Comparison of ENCODE assay signal across 1 cellular context in the genomic region with DNA sequence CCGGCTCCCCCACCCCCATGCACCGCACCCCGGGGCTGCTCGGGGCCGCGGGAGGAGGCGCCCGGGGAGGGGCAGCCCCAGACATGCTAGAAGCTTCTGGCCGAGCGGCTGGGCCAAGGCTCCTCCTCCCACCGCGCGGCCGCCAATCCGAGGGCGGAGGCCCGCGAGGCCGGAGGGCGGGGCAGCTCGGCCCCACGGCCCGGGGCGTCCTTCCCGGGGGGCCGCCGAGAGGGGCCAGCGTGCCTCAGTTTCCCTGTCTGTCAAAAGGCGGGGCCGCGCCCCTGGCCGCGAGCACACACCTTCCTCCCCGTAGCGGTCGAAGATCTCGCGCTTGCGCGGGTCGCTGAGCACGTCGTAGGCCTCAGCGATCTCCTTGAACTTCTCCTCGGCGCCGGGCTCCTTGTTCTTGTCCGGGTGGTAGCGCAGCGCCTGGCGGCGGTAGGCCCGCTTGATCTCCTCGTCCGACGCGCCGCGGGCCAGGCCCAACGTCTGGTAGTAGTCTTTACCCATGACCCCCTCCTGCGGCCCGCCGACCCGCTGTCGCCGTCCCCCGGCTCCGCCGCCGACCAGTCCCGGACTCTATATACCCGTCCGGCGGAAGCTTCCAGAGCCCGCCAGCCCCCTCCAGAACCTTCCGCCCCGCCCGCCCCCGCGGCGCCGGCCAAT.
A peak's percentile ranks its signal among the peaks of the same experiment; 100 is the strongest.
TF ChIP-seq lines count a peak whose summit lies in the region.

A gene (minus strand): TSS at position 558 of the 666 bp plus-strand sequence. CDS start 48 bp downstream, at position 510.

TF ChIP-seq in K562, 482 proteins besides CTCF, POLR2A, EP300 and RAD21 (continued from another document and continues in another):
- TF ChIP-seq, protein P1, sequence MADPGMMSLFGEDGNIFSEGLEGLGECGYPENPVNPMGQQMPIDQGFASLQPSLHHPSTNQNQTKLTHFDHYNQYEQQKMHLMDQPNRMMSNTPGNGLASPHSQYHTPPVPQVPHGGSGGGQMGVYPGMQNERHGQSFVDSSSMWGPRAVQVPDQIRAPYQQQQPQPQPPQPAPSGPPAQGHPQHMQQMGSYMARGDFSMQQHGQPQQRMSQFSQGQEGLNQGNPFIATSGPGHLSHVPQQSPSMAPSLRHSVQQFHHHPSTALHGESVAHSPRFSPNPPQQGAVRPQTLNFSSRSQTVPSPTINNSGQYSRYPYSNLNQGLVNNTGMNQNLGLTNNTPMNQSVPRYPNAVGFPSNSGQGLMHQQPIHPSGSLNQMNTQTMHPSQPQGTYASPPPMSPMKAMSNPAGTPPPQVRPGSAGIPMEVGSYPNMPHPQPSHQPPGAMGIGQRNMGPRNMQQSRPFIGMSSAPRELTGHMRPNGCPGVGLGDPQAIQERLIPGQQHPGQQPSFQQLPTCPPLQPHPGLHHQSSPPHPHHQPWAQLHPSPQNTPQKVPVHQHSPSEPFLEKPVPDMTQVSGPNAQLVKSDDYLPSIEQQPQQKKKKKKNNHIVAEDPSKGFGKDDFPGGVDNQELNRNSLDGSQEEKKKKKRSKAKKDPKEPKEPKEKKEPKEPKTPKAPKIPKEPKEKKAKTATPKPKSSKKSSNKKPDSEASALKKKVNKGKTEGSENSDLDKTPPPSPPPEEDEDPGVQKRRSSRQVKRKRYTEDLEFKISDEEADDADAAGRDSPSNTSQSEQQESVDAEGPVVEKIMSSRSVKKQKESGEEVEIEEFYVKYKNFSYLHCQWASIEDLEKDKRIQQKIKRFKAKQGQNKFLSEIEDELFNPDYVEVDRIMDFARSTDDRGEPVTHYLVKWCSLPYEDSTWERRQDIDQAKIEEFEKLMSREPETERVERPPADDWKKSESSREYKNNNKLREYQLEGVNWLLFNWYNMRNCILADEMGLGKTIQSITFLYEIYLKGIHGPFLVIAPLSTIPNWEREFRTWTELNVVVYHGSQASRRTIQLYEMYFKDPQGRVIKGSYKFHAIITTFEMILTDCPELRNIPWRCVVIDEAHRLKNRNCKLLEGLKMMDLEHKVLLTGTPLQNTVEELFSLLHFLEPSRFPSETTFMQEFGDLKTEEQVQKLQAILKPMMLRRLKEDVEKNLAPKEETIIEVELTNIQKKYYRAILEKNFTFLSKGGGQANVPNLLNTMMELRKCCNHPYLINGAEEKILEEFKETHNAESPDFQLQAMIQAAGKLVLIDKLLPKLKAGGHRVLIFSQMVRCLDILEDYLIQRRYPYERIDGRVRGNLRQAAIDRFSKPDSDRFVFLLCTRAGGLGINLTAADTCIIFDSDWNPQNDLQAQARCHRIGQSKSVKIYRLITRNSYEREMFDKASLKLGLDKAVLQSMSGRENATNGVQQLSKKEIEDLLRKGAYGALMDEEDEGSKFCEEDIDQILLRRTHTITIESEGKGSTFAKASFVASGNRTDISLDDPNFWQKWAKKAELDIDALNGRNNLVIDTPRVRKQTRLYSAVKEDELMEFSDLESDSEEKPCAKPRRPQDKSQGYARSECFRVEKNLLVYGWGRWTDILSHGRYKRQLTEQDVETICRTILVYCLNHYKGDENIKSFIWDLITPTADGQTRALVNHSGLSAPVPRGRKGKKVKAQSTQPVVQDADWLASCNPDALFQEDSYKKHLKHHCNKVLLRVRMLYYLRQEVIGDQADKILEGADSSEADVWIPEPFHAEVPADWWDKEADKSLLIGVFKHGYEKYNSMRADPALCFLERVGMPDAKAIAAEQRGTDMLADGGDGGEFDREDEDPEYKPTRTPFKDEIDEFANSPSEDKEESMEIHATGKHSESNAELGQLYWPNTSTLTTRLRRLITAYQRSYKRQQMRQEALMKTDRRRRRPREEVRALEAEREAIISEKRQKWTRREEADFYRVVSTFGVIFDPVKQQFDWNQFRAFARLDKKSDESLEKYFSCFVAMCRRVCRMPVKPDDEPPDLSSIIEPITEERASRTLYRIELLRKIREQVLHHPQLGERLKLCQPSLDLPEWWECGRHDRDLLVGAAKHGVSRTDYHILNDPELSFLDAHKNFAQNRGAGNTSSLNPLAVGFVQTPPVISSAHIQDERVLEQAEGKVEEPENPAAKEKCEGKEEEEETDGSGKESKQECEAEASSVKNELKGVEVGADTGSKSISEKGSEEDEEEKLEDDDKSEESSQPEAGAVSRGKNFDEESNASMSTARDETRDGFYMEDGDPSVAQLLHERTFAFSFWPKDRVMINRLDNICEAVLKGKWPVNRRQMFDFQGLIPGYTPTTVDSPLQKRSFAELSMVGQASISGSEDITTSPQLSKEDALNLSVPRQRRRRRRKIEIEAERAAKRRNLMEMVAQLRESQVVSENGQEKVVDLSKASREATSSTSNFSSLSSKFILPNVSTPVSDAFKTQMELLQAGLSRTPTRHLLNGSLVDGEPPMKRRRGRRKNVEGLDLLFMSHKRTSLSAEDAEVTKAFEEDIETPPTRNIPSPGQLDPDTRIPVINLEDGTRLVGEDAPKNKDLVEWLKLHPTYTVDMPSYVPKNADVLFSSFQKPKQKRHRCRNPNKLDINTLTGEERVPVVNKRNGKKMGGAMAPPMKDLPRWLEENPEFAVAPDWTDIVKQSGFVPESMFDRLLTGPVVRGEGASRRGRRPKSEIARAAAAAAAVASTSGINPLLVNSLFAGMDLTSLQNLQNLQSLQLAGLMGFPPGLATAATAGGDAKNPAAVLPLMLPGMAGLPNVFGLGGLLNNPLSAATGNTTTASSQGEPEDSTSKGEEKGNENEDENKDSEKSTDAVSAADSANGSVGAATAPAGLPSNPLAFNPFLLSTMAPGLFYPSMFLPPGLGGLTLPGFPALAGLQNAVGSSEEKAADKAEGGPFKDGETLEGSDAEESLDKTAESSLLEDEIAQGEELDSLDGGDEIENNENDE (IDR thresholded peaks at IDR 0.05; ENCODE audit: low read depth, low read length), result no peak
- TF ChIP-seq HEY1 (CRISPR knock-in tag; IDR thresholded peaks at IDR 0.05; ENCODE audit: borderline replicate concordance) (no peak), ZBTB1 (CRISPR knock-in tag; IDR thresholded peaks at IDR 0.05; ENCODE audit: borderline replicate concordance, low read depth) (peak; percentile 76; the same call in 1 of the 2 replicates), TAF1 (IDR thresholded peaks at IDR 0.05; ENCODE audit: control insufficient read depth, extremely low read depth, insufficient read depth, low read length, severe bottlenecking) (peak; percentile 80), FOXK1 (CRISPR knock-in tag; IDR thresholded peaks at IDR 0.05; ENCODE audit: borderline replicate concordance) (no peak), WHSC1 (IDR thresholded peaks at IDR 0.05; ENCODE audit: low read length) (no peak), ZC3H4 (CRISPR knock-in tag; IDR thresholded peaks at IDR 0.05; ENCODE audit: borderline replicate concordance) (no peak; the same call in 1 of the 2 replicates), ZNF431 (CRISPR knock-in tag; IDR thresholded peaks at IDR 0.05) (no peak), ZKSCAN3 (CRISPR knock-in tag; IDR thresholded peaks at IDR 0.05) (no peak), ZNF274 (IDR thresholded peaks at IDR 0.05; ENCODE audit: borderline replicate concordance, low read depth, low read length) (no peak), CBX2 (IDR thresholded peaks at IDR 0.05; ENCODE audit: insufficient read depth, low read length, poor library complexity, severe bottlenecking) (no peak), RBBP5 (IDR thresholded peaks at IDR 0.05; ENCODE audit: borderline replicate concordance, insufficient read depth, low read length, poor library complexity, severe bottlenecking) (peak; percentile 79), ARNT (IDR thresholded peaks at IDR 0.05) (no peak), BCOR (IDR thresholded peaks at IDR 0.05) (peak; percentile 92), NFXL1 (CRISPR knock-in tag; IDR thresholded peaks at IDR 0.05) (no peak), ZNF785 (CRISPR knock-in tag; IDR thresholded peaks at IDR 0.05) (no peak), THRAP3 (IDR thresholded peaks at IDR 0.05; ENCODE audit: borderline replicate concordance) (no peak), ZNF324 (CRISPR knock-in tag; IDR thresholded peaks at IDR 0.05) (no peak; the same call in 1 of the 2 replicates), SMARCC2 (IDR thresholded peaks at IDR 0.05; ENCODE audit: low read depth) (no peak), ELF4 (CRISPR knock-in tag; IDR thresholded peaks at IDR 0.05) (no peak), POLR2H (tag; IDR thresholded peaks at IDR 0.05; ENCODE audit: low read depth) (peak; percentile 97)
- TF ChIP-seq, protein P2, sequence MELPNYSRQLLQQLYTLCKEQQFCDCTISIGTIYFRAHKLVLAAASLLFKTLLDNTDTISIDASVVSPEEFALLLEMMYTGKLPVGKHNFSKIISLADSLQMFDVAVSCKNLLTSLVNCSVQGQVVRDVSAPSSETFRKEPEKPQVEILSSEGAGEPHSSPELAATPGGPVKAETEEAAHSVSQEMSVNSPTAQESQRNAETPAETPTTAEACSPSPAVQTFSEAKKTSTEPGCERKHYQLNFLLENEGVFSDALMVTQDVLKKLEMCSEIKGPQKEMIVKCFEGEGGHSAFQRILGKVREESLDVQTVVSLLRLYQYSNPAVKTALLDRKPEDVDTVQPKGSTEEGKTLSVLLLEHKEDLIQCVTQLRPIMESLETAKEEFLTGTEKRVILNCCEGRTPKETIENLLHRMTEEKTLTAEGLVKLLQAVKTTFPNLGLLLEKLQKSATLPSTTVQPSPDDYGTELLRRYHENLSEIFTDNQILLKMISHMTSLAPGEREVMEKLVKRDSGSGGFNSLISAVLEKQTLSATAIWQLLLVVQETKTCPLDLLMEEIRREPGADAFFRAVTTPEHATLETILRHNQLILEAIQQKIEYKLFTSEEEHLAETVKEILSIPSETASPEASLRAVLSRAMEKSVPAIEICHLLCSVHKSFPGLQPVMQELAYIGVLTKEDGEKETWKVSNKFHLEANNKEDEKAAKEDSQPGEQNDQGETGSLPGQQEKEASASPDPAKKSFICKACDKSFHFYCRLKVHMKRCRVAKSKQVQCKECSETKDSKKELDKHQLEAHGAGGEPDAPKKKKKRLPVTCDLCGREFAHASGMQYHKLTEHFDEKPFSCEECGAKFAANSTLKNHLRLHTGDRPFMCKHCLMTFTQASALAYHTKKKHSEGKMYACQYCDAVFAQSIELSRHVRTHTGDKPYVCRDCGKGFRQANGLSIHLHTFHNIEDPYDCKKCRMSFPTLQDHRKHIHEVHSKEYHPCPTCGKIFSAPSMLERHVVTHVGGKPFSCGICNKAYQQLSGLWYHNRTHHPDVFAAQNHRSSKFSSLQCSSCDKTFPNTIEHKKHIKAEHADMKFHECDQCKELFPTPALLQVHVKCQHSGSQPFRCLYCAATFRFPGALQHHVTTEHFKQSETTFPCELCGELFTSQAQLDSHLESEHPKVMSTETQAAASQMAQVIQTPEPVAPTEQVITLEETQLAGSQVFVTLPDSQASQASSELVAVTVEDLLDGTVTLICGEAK (IDR thresholded peaks at IDR 0.05), result no peak; the same call in 1 of the 2 replicates
- TF ChIP-seq, protein P2 (CRISPR knock-in tag; IDR thresholded peaks at IDR 0.05), result 0 out of 2 replicates have a peak, but pooled peaks have one; percentile 30
- TF ChIP-seq, protein P3, sequence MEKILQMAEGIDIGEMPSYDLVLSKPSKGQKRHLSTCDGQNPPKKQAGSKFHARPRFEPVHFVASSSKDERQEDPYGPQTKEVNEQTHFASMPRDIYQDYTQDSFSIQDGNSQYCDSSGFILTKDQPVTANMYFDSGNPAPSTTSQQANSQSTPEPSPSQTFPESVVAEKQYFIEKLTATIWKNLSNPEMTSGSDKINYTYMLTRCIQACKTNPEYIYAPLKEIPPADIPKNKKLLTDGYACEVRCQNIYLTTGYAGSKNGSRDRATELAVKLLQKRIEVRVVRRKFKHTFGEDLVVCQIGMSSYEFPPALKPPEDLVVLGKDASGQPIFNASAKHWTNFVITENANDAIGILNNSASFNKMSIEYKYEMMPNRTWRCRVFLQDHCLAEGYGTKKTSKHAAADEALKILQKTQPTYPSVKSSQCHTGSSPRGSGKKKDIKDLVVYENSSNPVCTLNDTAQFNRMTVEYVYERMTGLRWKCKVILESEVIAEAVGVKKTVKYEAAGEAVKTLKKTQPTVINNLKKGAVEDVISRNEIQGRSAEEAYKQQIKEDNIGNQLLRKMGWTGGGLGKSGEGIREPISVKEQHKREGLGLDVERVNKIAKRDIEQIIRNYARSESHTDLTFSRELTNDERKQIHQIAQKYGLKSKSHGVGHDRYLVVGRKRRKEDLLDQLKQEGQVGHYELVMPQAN (IDR thresholded peaks at IDR 0.05; ENCODE audit: borderline replicate concordance), result peak; percentile 70
- TF ChIP-seq, protein P4, sequence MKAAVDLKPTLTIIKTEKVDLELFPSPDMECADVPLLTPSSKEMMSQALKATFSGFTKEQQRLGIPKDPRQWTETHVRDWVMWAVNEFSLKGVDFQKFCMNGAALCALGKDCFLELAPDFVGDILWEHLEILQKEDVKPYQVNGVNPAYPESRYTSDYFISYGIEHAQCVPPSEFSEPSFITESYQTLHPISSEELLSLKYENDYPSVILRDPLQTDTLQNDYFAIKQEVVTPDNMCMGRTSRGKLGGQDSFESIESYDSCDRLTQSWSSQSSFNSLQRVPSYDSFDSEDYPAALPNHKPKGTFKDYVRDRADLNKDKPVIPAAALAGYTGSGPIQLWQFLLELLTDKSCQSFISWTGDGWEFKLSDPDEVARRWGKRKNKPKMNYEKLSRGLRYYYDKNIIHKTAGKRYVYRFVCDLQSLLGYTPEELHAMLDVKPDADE (conservative IDR thresholded peaks at IDR 0.05; ENCODE audit: control insufficient read depth, low read depth, low read length), result peak; percentile 82
- TF ChIP-seq, protein P5, sequence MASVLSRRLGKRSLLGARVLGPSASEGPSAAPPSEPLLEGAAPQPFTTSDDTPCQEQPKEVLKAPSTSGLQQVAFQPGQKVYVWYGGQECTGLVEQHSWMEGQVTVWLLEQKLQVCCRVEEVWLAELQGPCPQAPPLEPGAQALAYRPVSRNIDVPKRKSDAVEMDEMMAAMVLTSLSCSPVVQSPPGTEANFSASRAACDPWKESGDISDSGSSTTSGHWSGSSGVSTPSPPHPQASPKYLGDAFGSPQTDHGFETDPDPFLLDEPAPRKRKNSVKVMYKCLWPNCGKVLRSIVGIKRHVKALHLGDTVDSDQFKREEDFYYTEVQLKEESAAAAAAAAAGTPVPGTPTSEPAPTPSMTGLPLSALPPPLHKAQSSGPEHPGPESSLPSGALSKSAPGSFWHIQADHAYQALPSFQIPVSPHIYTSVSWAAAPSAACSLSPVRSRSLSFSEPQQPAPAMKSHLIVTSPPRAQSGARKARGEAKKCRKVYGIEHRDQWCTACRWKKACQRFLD (CRISPR knock-in tag; IDR thresholded peaks at IDR 0.05), result peak; percentile 43; the same call in 1 of the 2 replicates
